In the genomic region with DNA sequence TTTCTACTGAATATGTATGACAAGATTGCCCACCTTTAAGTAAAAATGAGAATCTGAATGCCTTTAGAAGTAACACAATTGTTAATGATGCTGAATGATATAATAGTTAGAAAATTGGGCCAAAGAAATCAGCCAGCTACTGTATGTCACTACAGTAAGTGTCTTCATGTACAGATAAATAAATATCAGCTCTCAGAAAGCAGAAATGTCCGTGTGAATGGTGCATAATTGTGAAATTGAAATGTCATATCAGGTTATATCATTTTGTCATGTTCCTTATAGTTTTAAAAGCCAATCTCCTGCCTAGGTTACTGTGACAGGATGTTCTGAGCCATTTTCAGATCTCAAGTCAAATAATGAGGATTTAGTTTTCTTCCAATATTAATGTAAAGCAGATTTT, we compare ENCODE assay signal across 6 cellular contexts.
"Had no signal": no experiment of that assay in that cellular context is flagged by ENCODE, and none has a peak within 500 bp of the region (broad histone marks: within the 10 kb centered on the region; RNA-seq: fewer than 3 reads in every experiment).

No MANE protein-coding gene starts in this region.

- ATAC-seq: HepG2, K562 had no signal

- H3K4me3 ChIP-seq: K562 had no signal

- DNase-seq: IMR-90, KBM-7, KG1 had no signal

- H3K27ac ChIP-seq: HL-60 had no signal
